ENCODE assay signal across 22 cellular contexts in the genomic region with DNA sequence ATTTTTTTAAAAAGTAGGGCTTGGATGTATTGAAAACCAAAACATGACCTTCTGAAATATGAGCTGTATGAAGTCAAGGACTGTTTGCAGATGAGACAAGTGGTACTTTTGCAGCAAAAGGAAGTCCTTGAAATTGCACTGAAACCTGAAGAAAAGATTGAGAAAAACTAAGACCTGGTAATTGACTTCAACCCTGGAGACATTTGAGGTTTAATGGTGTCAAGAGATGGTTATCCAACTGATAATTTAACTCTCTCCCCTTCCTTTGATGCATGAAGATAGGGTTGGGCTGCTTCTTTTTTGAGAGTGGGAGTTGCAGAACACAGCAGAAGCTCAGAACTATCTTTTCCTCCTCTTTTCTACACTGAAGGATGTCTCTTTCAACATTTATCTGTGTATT.
"Had no signal": no experiment of that assay in that cellular context is flagged by ENCODE, and none has a peak within 500 bp of the region (broad histone marks: within the 10 kb centered on the region; RNA-seq: fewer than 3 reads in every experiment).

No MANE protein-coding gene starts in this region.

- ATAC-seq: activated CD4-positive, alpha-beta T cell treated with anti-CD3 and anti-CD28 coated beads for 36 hours; activated T-cell treated with anti-CD3 and anti-CD28 coated beads, Interleukin-2, amount 50 U/mL, for 4 hours; effector memory CD8-positive, alpha-beta T cell; gastrocnemius medialis; naive thymus-derived CD8-positive, alpha-beta T cell had no signal

- H3K27me3 ChIP-seq: colonic mucosa, esophagus squamous epithelium, gastrocnemius medialis, testis, vagina had no signal

- H3K9me3 ChIP-seq: colonic mucosa, esophagus squamous epithelium, gastrocnemius medialis, left ventricle myocardium inferior, prostate gland, testis, vagina had no signal

- H3K4me3 ChIP-seq: colonic mucosa, dorsolateral prefrontal cortex, esophagus squamous epithelium, gastrocnemius medialis, left ventricle myocardium inferior, prostate gland, testis, vagina had no signal

- DNase-seq: activated B cell treated with CpG ODN at 0.5 μM for 24 hours; activated CD4-positive, alpha-beta T cell treated with anti-CD3 and anti-CD28 coated beads for 36 hours; activated CD4-positive, alpha-beta T cell treated with anti-CD3 and anti-CD28 coated beads, Interleukin-2, amount 50 U/mL, for 4 hours; activated CD8-positive, alpha-beta memory T cell treated with anti-CD3 and anti-CD28 coated beads for 24 hours; activated CD8-positive, alpha-beta memory T cell treated with anti-CD3 and anti-CD28 coated beads, Interleukin-2, amount 50 U/mL, for 4 hours; activated naive CD4-positive, alpha-beta T cell treated with Interleukin-2 at 50 U/mL for 16 hours; activated naive CD8-positive, alpha-beta T cell treated with anti-CD3 and anti-CD28 coated beads for 36 hours; activated T-cell treated with anti-CD3 and anti-CD28 coated beads, Interleukin-2, amount 50 U/mL, for 4 hours; colonic mucosa; dorsolateral prefrontal cortex; effector memory CD8-positive, alpha-beta T cell; esophagus squamous epithelium; gastrocnemius medialis; hippocampal formation; kidney glomerular epithelial cell; left ventricle myocardium inferior; naive thymus-derived CD8-positive, alpha-beta T cell; stimulated activated CD4-positive, alpha-beta T cell treated with anti-CD3 and anti-CD28 coated beads, Interleukin-4, amount 100 ng/mL, for 1 hour; stimulated activated naive CD4-positive, alpha-beta T cell; testis had no signal

- H3K27ac ChIP-seq: colonic mucosa, dorsolateral prefrontal cortex, esophagus squamous epithelium, gastrocnemius medialis, prostate gland, testis had no signal

- H3K36me3 ChIP-seq: colonic mucosa, esophagus squamous epithelium, gastrocnemius medialis, left ventricle myocardium inferior, prostate gland, vagina had no signal

- H3K4me1 ChIP-seq: colonic mucosa, prostate gland, testis, vagina had no signal
